ENCODE assay signal across 26 cellular contexts in the genomic region with DNA sequence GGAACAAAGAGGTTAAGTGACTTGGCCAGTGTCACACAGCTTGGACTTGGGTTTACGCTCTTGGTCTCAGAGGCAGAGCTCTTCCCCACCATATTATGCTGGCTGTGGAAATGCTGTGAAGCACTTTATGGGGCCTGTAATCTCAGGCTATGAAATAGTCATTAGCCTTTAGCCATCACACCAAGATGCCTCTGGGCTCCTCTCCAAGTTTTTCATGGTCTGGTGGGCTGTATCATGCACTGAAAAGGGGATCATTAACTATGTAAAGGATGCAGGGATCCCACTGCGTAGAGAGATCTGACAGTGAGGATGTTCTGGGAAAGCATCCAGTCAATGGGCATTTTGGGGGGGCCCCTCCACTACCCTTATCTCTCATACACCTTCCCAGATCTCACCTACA. TPM values are rescaled to one million over a fixed set of nuclear protein-coding genes. Genes with fewer than 3 reads are reported as not detected.
DNase-seq lines count a peak whose midpoint lies in the region; ATAC-seq and TF ChIP-seq lines count a peak whose summit lies in the region.
"Had no signal": no experiment of that assay in that cellular context is flagged by ENCODE, and none has a peak within 500 bp of the region (broad histone marks: within the 10 kb centered on the region; RNA-seq: fewer than 3 reads in every experiment).

No MANE protein-coding gene starts in this region.

- H3K27me3 ChIP-seq in gastrocnemius medialis = no peaks in the 10 kb centered on the region
- H3K27me3 ChIP-seq: neural progenitor cell, stomach had no signal

- no peak for TF ChIP-seq POLR2A in gastrocnemius medialis (IDR thresholded peaks at IDR 0.05)

- H3K9me3 Mint-ChIP-seq in stimulated activated naive B cell treated with anti-CD40 and anti-IgM and Interleukin-4, amounts not matched to agents 10 μg/mL and 1 μg/mL and 100 μg/mL, for 72 hours = peaks cover 0 to 1% of the 10 kb centered on the region in 2 donors
- H3K9me3 Mint-ChIP-seq: activated CD4-positive, alpha-beta T cell treated with anti-CD3 and anti-CD28 coated beads, Interleukin-2, amount 10 ng/mL, durations not matched to agents 24 days and 14 days; activated naive CD4-positive, alpha-beta T cell treated with anti-CD3 and anti-CD28 coated beads, Interleukin-2, amount 50 U/mL, for 24 hours; activated T-helper 1 cell treated with anti-CD3 and anti-CD28 coated beads, Interleukin-12 subunit alpha, Interleukin-12 subunit beta, Interleukin-2, Interleukin-4 antibody, amounts not matched to agents 30 ng/mL and 10 ng/mL and 1 ng/mL, durations not matched to agents 14 hours and 24 hours and 36 hours; endodermal cell; IgD-negative memory B cell; neural progenitor cell had no signal

- no peak overlapping the region for H3K4me3 Mint-ChIP-seq in stimulated activated naive B cell treated with anti-CD40 and anti-IgM and Interleukin-4, amounts not matched to agents 10 μg/mL and 1 μg/mL and 100 μg/mL, for 72 hours
- H3K4me3 Mint-ChIP-seq: activated CD4-positive, alpha-beta T cell treated with anti-CD3 and anti-CD28 coated beads, Interleukin-2, amount 10 ng/mL, durations not matched to agents 24 days and 14 days; activated naive CD4-positive, alpha-beta T cell treated with anti-CD3 and anti-CD28 coated beads, Interleukin-2, amount 50 U/mL, for 24 hours; activated T-helper 1 cell treated with anti-CD3 and anti-CD28 coated beads, Interleukin-12 subunit alpha, Interleukin-12 subunit beta, Interleukin-2, Interleukin-4 antibody, amounts not matched to agents 30 ng/mL and 10 ng/mL and 1 ng/mL, durations not matched to agents 14 hours and 24 hours and 36 hours; endodermal cell; IgD-negative memory B cell; neural progenitor cell had no signal

- no peaks in the 10 kb centered on the region for H3K36me3 ChIP-seq in gastrocnemius medialis
- H3K36me3 ChIP-seq: neural progenitor cell, stomach, tibial artery had no signal

- no peak overlapping the region for H3K27ac ChIP-seq in gastrocnemius medialis
- H3K27ac ChIP-seq: neural progenitor cell, stomach, tibial artery had no signal

- DNase-seq in COR-L47 (lab: John Stamatoyannopoulos, UW) (peak; percentile 31), HK-2 (ENCODE audit: unreplicated experiment) (peak; percentile 31), NCI-H69 (lab: John Stamatoyannopoulos, UW) (peak; percentile 86), epithelial cell of proximal tubule (ENCODE audit: low read depth) (peak; percentile 52), NCI-H187 (lab: John Stamatoyannopoulos, UW) (no peak), gastrocnemius medialis (no peak)
- no peak for DNase-seq in stimulated activated naive B cell treated with anti-CD40 and anti-IgM and Interleukin-4, amounts not matched to agents 10 μg/mL and 1 μg/mL and 100 μg/mL, for 72 hours
- DNase-seq: activated CD4-positive, alpha-beta T cell treated with anti-CD3 and anti-CD28 coated beads, Interleukin-2, amount 10 ng/mL, durations not matched to agents 24 days and 14 days; caudate nucleus; DMS 273 treated with DMSO at 0.1 percent for 48 hours; endodermal cell; NCI-H1436; RPMI8226; stimulated activated CD4-positive, alpha-beta T cell treated with anti-CD3 and anti-CD28 coated beads, Interleukin-15, amount 100 ng/mL, for 24 hours; stomach; tibial artery had no signal

- in situ Hi-C loops in gastrocnemius medialis (cut with MboI; ENCODE audit: low sequenced_read_pairs in 4 of 4) = no loop called here

- TF ChIP-seq CTCF in epithelial cell of proximal tubule (conservative IDR thresholded peaks at IDR 0.05; ENCODE audit: low read depth, low read length) = no peak
- TF ChIP-seq CTCF in gastrocnemius medialis (IDR thresholded peaks at IDR 0.05 in 4 of 5, conservative IDR thresholded peaks at IDR 0.05 in 1 of 5) = no peak

- no peaks in the 10 kb centered on the region for H3K4me1 ChIP-seq in gastrocnemius medialis
- H3K4me1 ChIP-seq: tibial artery had no signal

- intact Hi-C loops in gastrocnemius medialis (cut with DNase I; ENCODE audit: low total_unique reads) = no loop called here

- H3K4me1 Mint-ChIP-seq in stimulated activated naive B cell treated with anti-CD40 and anti-IgM and Interleukin-4, amounts not matched to agents 10 μg/mL and 1 μg/mL and 100 μg/mL, for 72 hours = no peaks in the 10 kb centered on the region
- H3K4me1 Mint-ChIP-seq: activated CD4-positive, alpha-beta T cell treated with anti-CD3 and anti-CD28 coated beads, Interleukin-2, amount 10 ng/mL, durations not matched to agents 24 days and 14 days; activated naive CD4-positive, alpha-beta T cell treated with anti-CD3 and anti-CD28 coated beads, Interleukin-2, amount 50 U/mL, for 24 hours; IgD-negative memory B cell had no signal

- no peak overlapping the region for H3K4me3 ChIP-seq in epithelial cell of proximal tubule (ENCODE audit: low read depth, low read length)
- no peak overlapping the region for H3K4me3 ChIP-seq in gastrocnemius medialis
- H3K4me3 ChIP-seq: neural progenitor cell, stomach, tibial artery had no signal

- no peak overlapping the region for H3K27ac Mint-ChIP-seq in stimulated activated naive B cell treated with anti-CD40 and anti-IgM and Interleukin-4, amounts not matched to agents 10 μg/mL and 1 μg/mL and 100 μg/mL, for 72 hours
- H3K27ac Mint-ChIP-seq: activated CD4-positive, alpha-beta T cell treated with anti-CD3 and anti-CD28 coated beads, Interleukin-2, amount 10 ng/mL, durations not matched to agents 24 days and 14 days; activated naive CD4-positive, alpha-beta T cell treated with anti-CD3 and anti-CD28 coated beads, Interleukin-2, amount 50 U/mL, for 24 hours; activated T-helper 1 cell treated with anti-CD3 and anti-CD28 coated beads, Interleukin-12 subunit alpha, Interleukin-12 subunit beta, Interleukin-2, Interleukin-4 antibody, amounts not matched to agents 30 ng/mL and 10 ng/mL and 1 ng/mL, durations not matched to agents 14 hours and 24 hours and 36 hours; endodermal cell; IgD-negative memory B cell; neural progenitor cell had no signal

- H3K36me3 Mint-ChIP-seq in stimulated activated naive B cell treated with anti-CD40 and anti-IgM and Interleukin-4, amounts not matched to agents 10 μg/mL and 1 μg/mL and 100 μg/mL, for 72 hours = no peaks in the 10 kb centered on the region
- H3K36me3 Mint-ChIP-seq: activated naive CD4-positive, alpha-beta T cell treated with anti-CD3 and anti-CD28 coated beads, Interleukin-2, amount 50 U/mL, for 24 hours; IgD-negative memory B cell; neural progenitor cell had no signal

- no peaks in the 10 kb centered on the region for H3K9me3 ChIP-seq in gastrocnemius medialis
- H3K9me3 ChIP-seq: stomach, tibial artery had no signal

- ATAC-seq in gastrocnemius medialis = no peak
- no peak for ATAC-seq in HG02852 (IDR thresholded peaks at IDR 0.05; ENCODE audit: unreplicated experiment)
- ATAC-seq in stimulated activated naive B cell treated with anti-CD40 and anti-IgM and Interleukin-4, amounts not matched to agents 10 μg/mL and 1 μg/mL and 100 μg/mL, for 72 hours (replicated peaks) = no peak
- ATAC-seq: SK-N-SH treated with all-trans-retinoic acid at 6 μM for 48 hours had no signal

- H3K27me3 Mint-ChIP-seq in stimulated activated naive B cell treated with anti-CD40 and anti-IgM and Interleukin-4, amounts not matched to agents 10 μg/mL and 1 μg/mL and 100 μg/mL, for 72 hours = peaks cover 18 to 42% of the 10 kb centered on the region in 2 donors
- H3K27me3 Mint-ChIP-seq: activated naive CD4-positive, alpha-beta T cell treated with anti-CD3 and anti-CD28 coated beads, Interleukin-2, amount 50 U/mL, for 24 hours had no signal

RNA-seq across cellular contexts. Expression of a gene that starts 19.8 kb away (rescaled TPM):
- total RNA-seq in epithelial cell of proximal tubule = under 0.01 and 0.22 TPM in 2 replicates
- not detected for total RNA-seq in gastrocnemius medialis
- total RNA-seq: activated CD4-positive, alpha-beta T cell treated with anti-CD3 and anti-CD28 coated beads, Interleukin-2, amount 10 ng/mL, durations not matched to agents 24 days and 14 days; activated T-helper 1 cell treated with anti-CD3 and anti-CD28 coated beads, Interleukin-12 subunit alpha, Interleukin-12 subunit beta, Interleukin-2, Interleukin-4 antibody, amounts not matched to agents 30 ng/mL and 10 ng/mL and 1 ng/mL, durations not matched to agents 14 hours and 24 hours and 36 hours; fibroblast of lung; glomerular endothelial cell; NCI-H460; T-helper 2 cell treated with Interferon-gamma antibody and Interleukin-4, amounts not matched to agents 100 ng/mL and 5 ng/mL, for 36 hours had no signal

RNA-seq across cellular contexts. Expression of a gene that starts 51.7 kb away (rescaled TPM):
- 56.1 and 59.4 TPM in 2 replicates for total RNA-seq in epithelial cell of proximal tubule
- total RNA-seq in gastrocnemius medialis = 10 to 100 TPM; 25.6 to 52.1 (median 35.4) TPM

Comparison
In these comparisons a context has a peak if more than half of its experiments do, and no peak if none do; other contexts are left out.
1. DNase-seq: peak in COR-L47 (single experiment), HK-2 (single experiment), NCI-H69 (single experiment) and epithelial cell of proximal tubule (single experiment); none in NCI-H187 (0 of 2), gastrocnemius medialis (0 of 2) and stimulated activated naive B cell treated with anti-CD40 and anti-IgM and Interleukin-4, amounts not matched to agents 10 μg/mL and 1 μg/mL and 100 μg/mL, for 72 hours (single experiment).